ENCODE assay signal across 8 cellular contexts in the genomic region with DNA sequence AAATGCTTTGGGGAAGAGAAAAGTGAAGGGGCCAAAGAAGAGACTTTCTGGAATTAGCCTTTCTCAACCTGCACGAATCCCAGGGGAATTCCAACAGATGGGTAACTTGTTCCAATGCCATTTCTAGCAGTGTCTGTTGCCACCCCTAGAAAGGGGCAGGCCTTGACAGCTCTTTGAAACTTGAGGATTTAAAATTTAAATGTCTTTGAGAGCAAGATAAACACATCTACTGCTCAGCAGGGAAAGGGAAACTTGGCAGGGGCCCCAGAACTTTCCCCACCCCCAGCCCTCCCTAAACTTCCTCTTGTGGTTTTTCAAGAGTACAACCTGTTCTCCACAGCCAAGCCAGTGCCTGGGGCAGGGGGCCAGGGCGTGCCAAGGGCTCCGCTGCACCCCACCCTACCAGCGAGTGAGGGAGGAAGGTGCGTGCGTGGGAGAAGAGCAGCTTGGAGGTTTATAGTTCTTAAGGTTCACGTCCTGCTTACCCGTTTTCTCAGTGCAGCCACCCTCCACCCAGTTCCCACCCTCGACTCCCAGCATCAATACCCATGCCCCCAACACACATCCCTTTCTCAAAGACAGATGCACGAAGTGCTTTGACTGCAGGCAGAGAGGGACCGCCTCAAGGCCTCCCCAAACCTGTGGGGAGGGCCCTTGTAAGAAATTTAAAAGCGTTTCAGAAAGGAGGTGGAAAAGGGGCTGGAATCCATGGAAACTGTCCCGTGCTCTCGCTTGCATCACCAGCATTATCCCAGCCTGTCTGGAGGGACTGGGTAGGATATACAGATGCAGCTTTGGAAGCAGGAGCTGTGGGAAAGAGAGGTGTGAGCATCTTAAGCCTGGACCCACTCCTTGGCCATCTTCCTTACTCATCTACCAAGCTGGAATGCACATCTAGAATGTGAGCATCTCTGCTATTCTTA. TPM values are rescaled to one million over a fixed set of nuclear protein-coding genes. Genes with fewer than 3 reads are reported as not detected.
DNase-seq lines count a peak whose midpoint lies in the region; ATAC-seq and TF ChIP-seq lines count a peak whose summit lies in the region.

No MANE protein-coding gene starts in this region.

- H3K27me3 Mint-ChIP-seq in T-cell: no peaks in the 10 kb centered on the region

- POLR2A ChIA-PET in T-cell (lab: Charles Lee): interaction anchor here in 1 of 2 donors (1.1 kb wide), 1 partner anchor 17 kb away, joined by 3 read pairs; no protein-coding TSS in a partner anchor

- TF ChIP-seq CTCF in GM10266 (IDR thresholded peaks at IDR 0.05; ENCODE audit: control insufficient read depth, insufficient read depth, low read depth, missing control alignments): no peak

- CTCF ChIA-PET in T-cell (lab: Charles Lee): interaction anchor here (0.6 to 3.7 kb wide), 10 partner anchors 23 to 273 kb away, joined by 3 to 27 read pairs (median 6); partner anchors contain the start of genes BYSL (in 1 of the 2), CCND3 (in 1 of the 2), MED20 (in 1 of the 2) and TOMM6 (in 1 of the 2)

- peak; percentile 79 for DNase-seq in Caki2 (ENCODE audit: low read depth)
- peak; percentile 67 for DNase-seq in LoVo (ENCODE audit: low spot score)
- peak; percentile 72 to 100 (median 91) for DNase-seq in T-cell
- DNase-seq in anterior cingulate cortex (lab: John Stamatoyannopoulos, UW): peak in 53 of 58 donors; percentile 30 to 92 (median 63)
- peak; percentile 48 to 55 for DNase-seq in hippocampal formation (lab: John Stamatoyannopoulos, UW)
- DNase-seq in sciatic nerve (ENCODE audit: low spot score): peak; percentile 87
- DNase-seq in GM10266 (ENCODE audit: extremely low spot score): no peak

- peak overlapping the region; percentile 97 to 99 (median 98) for H3K4me3 Mint-ChIP-seq in T-cell

- H3K36me3 Mint-ChIP-seq in T-cell: peaks cover 11% of the 10 kb centered on the region

- peak overlapping the region; percentile 98 for H3K27ac Mint-ChIP-seq in T-cell

- ATAC-seq in T-cell (replicated peaks in 1 of 4) (peak; percentile 36 to 67 (median 52)), sciatic nerve (peak; percentile 81), HG03521 (IDR thresholded peaks at IDR 0.05; ENCODE audit: unreplicated experiment) (no peak)

- intact Hi-C loops in sciatic nerve (cut with DNase I): no loop called here

- no peaks in the 10 kb centered on the region for H3K9me3 Mint-ChIP-seq in T-cell

- H3K4me1 Mint-ChIP-seq in T-cell: peaks cover 74 to 84% (median 80%) of the 10 kb centered on the region in 3 donors

- in situ Hi-C loops in Caki2 (cut with HindIII; ENCODE audit: low pct_unique_long_range_greater_than_20kb, low sequenced_read_pairs): loop anchor here (25.0 kb wide), 1 partner anchor 108 kb away; the partner anchor contains the start of gene CCND3

RNA-seq across cellular contexts. Expression of gene TAF8, which starts 4.5 kb away (rescaled TPM):
- 20.3 and 28.0 TPM in 2 replicates for total RNA-seq in Caki2 (2014; rRNA removed; shearing (Covaris generic); ENCODE audit: low replicate concordance)
- total RNA-seq in T-cell (10 to 100 TPM; 46.0 to 55.5 (median 47.6) TPM), sciatic nerve (28.6 TPM)
